8 cellular contexts compared by ENCODE assay signal in genomic region chr9:126327750-126328120, GRCh38. TPM values are rescaled to one million over a fixed set of nuclear protein-coding genes. Genes with fewer than 3 reads are reported as not detected.
DNase-seq lines count a peak whose midpoint lies in the region; ATAC-seq and TF ChIP-seq lines count a peak whose summit lies in the region.

No MANE protein-coding gene starts in this region.

- peak overlapping the region; percentile 77 for H3K4me3 ChIP-seq in AG10803 (ENCODE audit: low read length)
- peak overlapping the region; percentile 39 to 87 (median 77) for H3K4me3 ChIP-seq in dorsolateral prefrontal cortex

- peaks cover 2% of the 10 kb centered on the region for H3K9me3 Mint-ChIP-seq in neural crest cell

- H3K27me3 ChIP-seq in dorsolateral prefrontal cortex, result no peaks in the 10 kb centered on the region

- TF ChIP-seq CTCF in AG10803 (conservative IDR thresholded peaks at IDR 0.05; ENCODE audit: low read length) (no peak), dorsolateral prefrontal cortex (IDR thresholded peaks at IDR 0.05 in 54 of 56, conservative IDR thresholded peaks at IDR 0.05 in 2 of 56; ENCODE audit: low read depth in 1 of 56, partially characterized antibody in 56 of 56) (no peak), neural crest cell (conservative IDR thresholded peaks at IDR 0.05) (no peak)

- H3K4me3 Mint-ChIP-seq in neural crest cell, result peak overlapping the region; percentile 96

- peak overlapping the region; percentile 99 for H3K27ac Mint-ChIP-seq in neural crest cell (ENCODE audit: unreplicated experiment)

- no peaks in the 10 kb centered on the region for H3K27me3 Mint-ChIP-seq in neural crest cell (ENCODE audit: low read depth)

- H3K4me1 Mint-ChIP-seq in neural crest cell, result peaks cover 61% of the 10 kb centered on the region

- intact Hi-C loops in dorsolateral prefrontal cortex (cut with DNase I), result loop anchor here in 1 of 2 donors (5.0 kb wide), 1 partner anchor 70 kb away; no protein-coding TSS in a partner anchor

- peaks cover 14% of the 10 kb centered on the region for H3K36me3 Mint-ChIP-seq in neural crest cell (ENCODE audit: low read depth)

- DNase-seq in AG10803 (ENCODE audit: low read depth) (no peak), LHCN-M2 (ENCODE audit: low read depth) (peak; percentile 25), dorsolateral prefrontal cortex (no peak), neural crest cell (ENCODE audit: low read depth, low spot score) (no peak), 8988T (no peak)
- DNase-seq in stimulated activated CD4-positive, alpha-beta T cell treated with anti-CD3 and anti-CD28 coated beads, Interleukin-1b, Interleukin-23, amount 100 ng/mL, for 48 hours, result no peak

- ATAC-seq in GM18861 (IDR thresholded peaks at IDR 0.05; ENCODE audit: unreplicated experiment), result no peak
- no peak for ATAC-seq in HG02610 (IDR thresholded peaks at IDR 0.05; ENCODE audit: unreplicated experiment)

- peak overlapping the region; percentile 73 to 99 (median 95) for H3K27ac ChIP-seq in dorsolateral prefrontal cortex

RNA-seq across cellular contexts. Expression of gene MVB12B, which starts 1.1 kb away (rescaled TPM):
- total RNA-seq in LHCN-M2 (2014; rRNA removed) (3.7 and 4.8 TPM in 2 replicates), dorsolateral prefrontal cortex (100 to 1,000 TPM in 23 of 120 experiments, 10 to 100 TPM in 97; 43.4 to 233 (median 75.7) TPM), neural crest cell (65.5 and 68.1 TPM in 2 replicates)
- 3.0 TPM for polyA plus RNA-seq in LHCN-M2 (2012)
